Comparison of ENCODE assay signal across 8 cellular contexts in genomic region chr7:157404845-157405481, GRCh38.
DNase-seq lines count a peak whose midpoint lies in the region; ATAC-seq and TF ChIP-seq lines count a peak whose summit lies in the region.

No MANE protein-coding gene starts in this region.

- H3K27me3 Mint-ChIP-seq in activated CD8-positive, alpha-beta T cell treated with anti-CD3 and anti-CD28 coated beads, Interleukin-2, amount 10 ng/mL, durations not matched to agents 7 days and 5 days (ENCODE audit: low read depth): no peaks in the 10 kb centered on the region

- H3K4me3 ChIP-seq in heart right ventricle: no peak overlapping the region

- peaks cover 23% of the 10 kb centered on the region for H3K4me1 Mint-ChIP-seq in activated CD8-positive, alpha-beta T cell treated with anti-CD3 and anti-CD28 coated beads, Interleukin-2, amount 10 ng/mL, durations not matched to agents 7 days and 5 days (ENCODE audit: low read depth)
- peaks cover 29% of the 10 kb centered on the region for H3K4me1 Mint-ChIP-seq in stimulated activated effector memory CD8-positive, alpha-beta T cell treated with anti-CD3 and anti-CD28 coated beads, Interleukin-12 subunit alpha, Interleukin-12 subunit beta, amount 100 ng/mL, for 72 hours

- no peak overlapping the region for H3K4me3 Mint-ChIP-seq in activated CD8-positive, alpha-beta T cell treated with anti-CD3 and anti-CD28 coated beads, Interleukin-2, amount 10 ng/mL, durations not matched to agents 7 days and 5 days
- H3K4me3 Mint-ChIP-seq in stimulated activated effector memory CD8-positive, alpha-beta T cell treated with anti-CD3 and anti-CD28 coated beads, Interleukin-12 subunit alpha, Interleukin-12 subunit beta, amount 100 ng/mL, for 72 hours: no peak overlapping the region

- H3K27ac Mint-ChIP-seq in activated CD8-positive, alpha-beta T cell treated with anti-CD3 and anti-CD28 coated beads, Interleukin-2, amount 10 ng/mL, durations not matched to agents 7 days and 5 days: peak overlapping the region; percentile 72
- peak overlapping the region; percentile 84 for H3K27ac Mint-ChIP-seq in stimulated activated effector memory CD8-positive, alpha-beta T cell treated with anti-CD3 and anti-CD28 coated beads, Interleukin-12 subunit alpha, Interleukin-12 subunit beta, amount 100 ng/mL, for 72 hours

- peak; percentile 29 for ATAC-seq in activated CD8-positive, alpha-beta T cell treated with anti-CD3 and anti-CD28 coated beads, Interleukin-2, amount 10 ng/mL, durations not matched to agents 7 days and 5 days
- ATAC-seq in heart right ventricle (peak in 6 of 8 donors; percentile 6 to 46 (median 12)), GM21526 (IDR thresholded peaks at IDR 0.05; ENCODE audit: low FRiP score, unreplicated experiment) (no peak), GM21529 (IDR thresholded peaks at IDR 0.05; ENCODE audit: unreplicated experiment) (no peak)
- peak; percentile 38 for ATAC-seq in stimulated activated effector memory CD8-positive, alpha-beta T cell treated with anti-CD3 and anti-CD28 coated beads, Interleukin-12 subunit alpha, Interleukin-12 subunit beta, amount 100 ng/mL, for 72 hours

- no peaks in the 10 kb centered on the region for H3K9me3 Mint-ChIP-seq in activated CD8-positive, alpha-beta T cell treated with anti-CD3 and anti-CD28 coated beads, Interleukin-2, amount 10 ng/mL, durations not matched to agents 7 days and 5 days (ENCODE audit: insufficient read depth)
- no peaks in the 10 kb centered on the region for H3K9me3 Mint-ChIP-seq in stimulated activated effector memory CD8-positive, alpha-beta T cell treated with anti-CD3 and anti-CD28 coated beads, Interleukin-12 subunit alpha, Interleukin-12 subunit beta, amount 100 ng/mL, for 72 hours

- intact Hi-C loops in heart right ventricle (cut with DNase I): no loop called here

- H3K27me3 ChIP-seq in heart right ventricle: no peaks in the 10 kb centered on the region

- CTCF ChIA-PET in activated CD8-positive, alpha-beta T cell treated with anti-CD3 and anti-CD28 coated beads, Interleukin-2, amount 10 ng/mL, durations not matched to agents 7 days and 5 days (lab: Charles Lee): no interaction called here

- POLR2A ChIA-PET in activated CD8-positive, alpha-beta T cell treated with anti-CD3 and anti-CD28 coated beads, Interleukin-2, amount 10 ng/mL, durations not matched to agents 7 days and 5 days (lab: Charles Lee): interaction anchor here (0.5 kb wide), 1 partner anchor 1301 kb away, joined by 3 read pairs; no protein-coding TSS in a partner anchor

- peaks cover 14% of the 10 kb centered on the region for H3K36me3 Mint-ChIP-seq in activated CD8-positive, alpha-beta T cell treated with anti-CD3 and anti-CD28 coated beads, Interleukin-2, amount 10 ng/mL, durations not matched to agents 7 days and 5 days (ENCODE audit: low read depth)
- peaks cover 71% of the 10 kb centered on the region for H3K36me3 Mint-ChIP-seq in stimulated activated effector memory CD8-positive, alpha-beta T cell treated with anti-CD3 and anti-CD28 coated beads, Interleukin-12 subunit alpha, Interleukin-12 subunit beta, amount 100 ng/mL, for 72 hours

- H3K9me3 ChIP-seq in heart right ventricle: no peaks in the 10 kb centered on the region

- peaks cover 6 to 33% (median 18%) of the 10 kb centered on the region in 9 donors for H3K4me1 ChIP-seq in heart right ventricle

- TF ChIP-seq CTCF in heart right ventricle (IDR thresholded peaks at IDR 0.05): no peak

- H3K36me3 ChIP-seq in heart right ventricle: peaks cover 0 to 87% (median 9%) of the 10 kb centered on the region in 9 donors

- peak overlapping the region in 7 of 10 donors; percentile 2 to 72 (median 34) for H3K27ac ChIP-seq in heart right ventricle

- 56 to 57% methylated on average over 15 of the region's 15 CpGs for WGBS in heart right ventricle, 2 donors

- DNase-seq in SKM-1 treated with dmso at 0.1 percent for 144 hours (lab: John Stamatoyannopoulos, UW; ENCODE audit: unreplicated experiment): peak; percentile 18
- no peak for DNase-seq in SKM-1 (lab: John Stamatoyannopoulos, UW; ENCODE audit: unreplicated experiment)
- peak; percentile 24 for DNase-seq in activated CD8-positive, alpha-beta T cell treated with anti-CD3 and anti-CD28 coated beads, Interleukin-2, amount 10 ng/mL, durations not matched to agents 7 days and 5 days
- no peak for DNase-seq in heart right ventricle
- no peak for DNase-seq in stimulated activated effector memory CD8-positive, alpha-beta T cell treated with anti-CD3 and anti-CD28 coated beads, Interleukin-12 subunit alpha, Interleukin-12 subunit beta, amount 100 ng/mL, for 72 hours (ENCODE audit: low spot score in 2 of 2)
- no peak for DNase-seq in NCI-H146 (lab: John Stamatoyannopoulos, UW)

Comparison
In these comparisons a context has a peak if more than half of its experiments do, and no peak if none do; other contexts are left out.
1. DNase-seq: peak in SKM-1 treated with dmso at 0.1 percent for 144 hours (single experiment) and activated CD8-positive, alpha-beta T cell treated with anti-CD3 and anti-CD28 coated beads, Interleukin-2, amount 10 ng/mL, durations not matched to agents 7 days and 5 days (single experiment); none in SKM-1 (single experiment), heart right ventricle (0 of 2), stimulated activated effector memory CD8-positive, alpha-beta T cell treated with anti-CD3 and anti-CD28 coated beads, Interleukin-12 subunit alpha, Interleukin-12 subunit beta, amount 100 ng/mL, for 72 hours (0 of 2) and NCI-H146 (single experiment).
2. ATAC-seq: peak in activated CD8-positive, alpha-beta T cell treated with anti-CD3 and anti-CD28 coated beads, Interleukin-2, amount 10 ng/mL, durations not matched to agents 7 days and 5 days (single experiment), heart right ventricle (6 of 8) and stimulated activated effector memory CD8-positive, alpha-beta T cell treated with anti-CD3 and anti-CD28 coated beads, Interleukin-12 subunit alpha, Interleukin-12 subunit beta, amount 100 ng/mL, for 72 hours (single experiment); none in GM21526 (single experiment) and GM21529 (single experiment).